ENCODE assay signal across 2 cellular contexts in genomic region chr15:75685195-75685594, GRCh38.
TF ChIP-seq lines count a peak whose summit lies in the region.

No MANE protein-coding gene starts in this region.

TF ChIP-seq in GM23338, 12 proteins besides CTCF, POLR2A, EP300 and RAD21:
- TF ChIP-seq REST (IDR thresholded peaks at IDR 0.05; ENCODE audit: unreplicated experiment) (no peak), ZNF114 (CRISPR knock-in tag; IDR thresholded peaks at IDR 0.05) (no peak), STAT1 (IDR thresholded peaks at IDR 0.05; ENCODE audit: unreplicated experiment) (no peak), JUNB (IDR thresholded peaks at IDR 0.05; ENCODE audit: unreplicated experiment) (no peak), ZNF462 (CRISPR knock-in tag; IDR thresholded peaks at IDR 0.05) (no peak), ETS1 (IDR thresholded peaks at IDR 0.05) (no peak), POLR2AphosphoS5 (IDR thresholded peaks at IDR 0.05; ENCODE audit: low read depth) (no peak), ZNF331 (CRISPR knock-in tag; IDR thresholded peaks at IDR 0.05; ENCODE audit: low read depth) (no peak), CREB1 (CRISPR knock-in tag; IDR thresholded peaks at IDR 0.05; ENCODE audit: low read depth) (no peak), EZH2phosphoT487 (IDR thresholded peaks at IDR 0.05; ENCODE audit: unreplicated experiment) (no peak), EZH2 (IDR thresholded peaks at IDR 0.05; ENCODE audit: low read depth, unreplicated experiment) (no peak), NANOG (IDR thresholded peaks at IDR 0.05; ENCODE audit: borderline replicate concordance) (no peak)

TF ChIP-seq in H1, 55 proteins besides CTCF, POLR2A, EP300 and RAD21:
- no peak for TF ChIP-seq CHD2 (IDR thresholded peaks at IDR 0.05; ENCODE audit: low read length)
- TF ChIP-seq BACH1 (IDR thresholded peaks at IDR 0.05; ENCODE audit: low read length) = no peak
- no peak for TF ChIP-seq HDAC2 (IDR thresholded peaks at IDR 0.05; ENCODE audit: borderline replicate concordance in 1 of 2, low read depth in 2 of 2, low read length in 2 of 2)
- no peak for TF ChIP-seq JUND (IDR thresholded peaks at IDR 0.05; ENCODE audit: low read length)
- no peak for TF ChIP-seq SUZ12 (IDR thresholded peaks at IDR 0.05; ENCODE audit: low read length)
- TF ChIP-seq TAF1 (IDR thresholded peaks at IDR 0.05; ENCODE audit: low read depth, low read length) = no peak
- no peak for TF ChIP-seq RXRA (IDR thresholded peaks at IDR 0.05; ENCODE audit: insufficient read depth, low read depth, low read length)
- no peak for TF ChIP-seq TAF7 (optimal IDR thresholded peaks at IDR 0.05; ENCODE audit: borderline replicate concordance, low read depth, low read length)
- TF ChIP-seq SP1 (IDR thresholded peaks at IDR 0.05; ENCODE audit: low read depth, low read length) = no peak
- TF ChIP-seq HDAC6 (IDR thresholded peaks at IDR 0.05; ENCODE audit: low read depth, low read length) = no peak
- no peak for TF ChIP-seq FOSL1 (IDR thresholded peaks at IDR 0.05; ENCODE audit: insufficient read depth, low read depth, low read length)
- TF ChIP-seq SP4 (IDR thresholded peaks at IDR 0.05; ENCODE audit: low read length) = no peak
- TF ChIP-seq KDM5A (IDR thresholded peaks at IDR 0.05; ENCODE audit: low read length) = no peak
- TF ChIP-seq CHD7 (IDR thresholded peaks at IDR 0.05; ENCODE audit: insufficient replicate concordance, low read length) = no peak
- TF ChIP-seq RBBP5 (IDR thresholded peaks at IDR 0.05; ENCODE audit: borderline replicate concordance, low read depth, low read length) = no peak
- TF ChIP-seq PHF8 (conservative IDR thresholded peaks at IDR 0.05; ENCODE audit: low read depth, low read length) = no peak
